Comparison of ENCODE assay signal across 18 cellular contexts in genomic region chr14:21703357-21704339, GRCh38. TPM values are rescaled to one million over a fixed set of nuclear protein-coding genes. Genes with fewer than 3 reads are reported as not detected.
DNase-seq lines count a peak whose midpoint lies in the region; ATAC-seq, FAIRE-seq and TF ChIP-seq lines count a peak whose summit lies in the region.
"Had no signal": no experiment of that assay in that cellular context is flagged by ENCODE, and none has a peak within 500 bp of the region (broad histone marks: within the 10 kb centered on the region; RNA-seq: fewer than 3 reads in every experiment).

No MANE protein-coding gene starts in this region.

- no peak overlapping the region for H4K8ac ChIP-seq in H9 (replicated peaks; ENCODE audit: insufficient read length, low read depth, low read length)

- intact Hi-C loops in pancreas (cut with DNase I): no loop called here
- intact Hi-C loops in sciatic nerve (cut with DNase I): no loop called here

- no peak overlapping the region for H3T11ph ChIP-seq in H9 (ENCODE audit: low read length)

- ATAC-seq in activated T-cell treated with anti-CD3 and anti-CD28 coated beads, Interleukin-2, amount 50 U/mL, for 4 hours: peak; percentile 97
- peak; percentile 99 for ATAC-seq in stimulated activated effector memory CD8-positive, alpha-beta T cell treated with anti-CD3 and anti-CD28 coated beads, Interleukin-12 subunit alpha, Interleukin-12 subunit beta, amount 100 ng/mL, for 72 hours
- no peak for ATAC-seq in pancreas
- ATAC-seq in sciatic nerve: no peak
- ATAC-seq: body of pancreas, HepG2 had no signal

- H3K27ac Mint-ChIP-seq in endodermal cell (peak overlapping the region; percentile 44), H9 (no peak overlapping the region)
- no peak overlapping the region for H3K27ac Mint-ChIP-seq in stimulated activated effector memory CD8-positive, alpha-beta T cell treated with anti-CD3 and anti-CD28 coated beads, Interleukin-12 subunit alpha, Interleukin-12 subunit beta, amount 100 ng/mL, for 72 hours

- H3K14ac ChIP-seq in H9 (ENCODE audit: insufficient read depth, low read length): no peak overlapping the region

- H3K4me1 ChIP-seq in endodermal cell (ENCODE audit: control insufficient read depth, insufficient read depth, low read length) (peaks cover 5% of the 10 kb centered on the region), H9 (ENCODE audit: insufficient read depth, low read length) (no peaks in the 10 kb centered on the region), pancreas (no peaks in the 10 kb centered on the region)
- H3K4me1 ChIP-seq: body of pancreas, tibial artery had no signal

- peaks cover 25% of the 10 kb centered on the region for H3K9me3 ChIP-seq in endodermal cell (ENCODE audit: control insufficient read depth, low read length)
- H3K9me3 ChIP-seq in H9 (ENCODE audit: control insufficient read depth, low read depth, low read length): no peaks in the 10 kb centered on the region
- H3K9me3 ChIP-seq in pancreas: no peaks in the 10 kb centered on the region

- no peak overlapping the region for H3K4me2 ChIP-seq in H9 (ENCODE audit: insufficient read depth, insufficient read length, low read length)

- H2AFZ ChIP-seq in H9 (ENCODE audit: low read length): no peak overlapping the region

- H2BK5ac ChIP-seq in H9 (ENCODE audit: insufficient read length, low read length): no peak overlapping the region

- H3K79me2 ChIP-seq in H9 (ENCODE audit: insufficient read depth, low read length): no peaks in the 10 kb centered on the region

- H3K27me3 Mint-ChIP-seq in activated T-cell treated with anti-CD3 and anti-CD28 coated beads, Interleukin-2, amount 50 U/mL, for 4 hours (ENCODE audit: low read depth): peaks cover 13% of the 10 kb centered on the region
- H3K27me3 Mint-ChIP-seq in endodermal cell (ENCODE audit: insufficient read depth): peaks cover 3% of the 10 kb centered on the region
- H3K27me3 Mint-ChIP-seq in H9 (ENCODE audit: low read depth): peaks cover 3% of the 10 kb centered on the region; the same call in 1 of the 2 replicates

- H3K23ac ChIP-seq in H9 (ENCODE audit: insufficient read length, low read depth, low read length): no peak overlapping the region

- H3K4ac ChIP-seq in H9 (ENCODE audit: low read depth, low read length): no peak overlapping the region

- no peak for DNase-seq in activated T-cell treated with anti-CD3 and anti-CD28 coated beads, Interleukin-2, amount 50 U/mL, for 4 hours
- DNase-seq in activated T-cell treated with anti-CD3 and anti-CD28 coated beads, Interleukin-2, amount 50 U/mL, for 1 hour: no peak
- DNase-seq in NB4 (ENCODE audit: low read depth) (peak; percentile 38), endodermal cell (no peak), H9 (no peak), pancreas (no peak), sciatic nerve (ENCODE audit: low spot score) (no peak)
- no peak for DNase-seq in stimulated activated effector memory CD8-positive, alpha-beta T cell treated with anti-CD3 and anti-CD28 coated beads, Interleukin-12 subunit alpha, Interleukin-12 subunit beta, amount 100 ng/mL, for 72 hours (ENCODE audit: low spot score in 2 of 2)
- DNase-seq: body of pancreas, dorsolateral prefrontal cortex, NCI-H446, OCI-M1, tibial artery, WERI-Rb-1 had no signal

- no peaks in the 10 kb centered on the region for H3K36me3 Mint-ChIP-seq in activated T-cell treated with anti-CD3 and anti-CD28 coated beads, Interleukin-2, amount 50 U/mL, for 4 hours (ENCODE audit: insufficient read depth)
- no peaks in the 10 kb centered on the region for H3K36me3 Mint-ChIP-seq in endodermal cell (ENCODE audit: low read depth)
- no peaks in the 10 kb centered on the region for H3K36me3 Mint-ChIP-seq in stimulated activated effector memory CD8-positive, alpha-beta T cell treated with anti-CD3 and anti-CD28 coated beads, Interleukin-12 subunit alpha, Interleukin-12 subunit beta, amount 100 ng/mL, for 72 hours
- peaks cover 0 to 8% (median 0%) of the 10 kb centered on the region in 3 experiments; a peak in 1 of 7 replicates for H3K36me3 Mint-ChIP-seq in H9 (ENCODE audit: insufficient read depth in 1 of 3, low read depth in 3 of 3)

- H3K18ac ChIP-seq in H9 (ENCODE audit: insufficient read length, low read depth, low read length): no peak overlapping the region

- no peak overlapping the region for H2AK5ac ChIP-seq in H9 (ENCODE audit: insufficient read length, low read length)

- no peak for FAIRE-seq in pancreas (lab: Jason Lieb, UNC)
- FAIRE-seq: HepG2 had no signal

- H2BK15ac ChIP-seq in H9 (ENCODE audit: low read depth, low read length): no peak overlapping the region

- H2BK120ac ChIP-seq in H9 (ENCODE audit: low read depth, low read length, poor library complexity, severe bottlenecking): no peak overlapping the region

- H3K4me3 ChIP-seq in NB4 (ENCODE audit: low read depth, low read length) (no peak overlapping the region), endodermal cell (ENCODE audit: low read length) (peak overlapping the region; percentile 65), pancreas (no peak overlapping the region)
- H3K4me3 ChIP-seq: body of pancreas, dorsolateral prefrontal cortex, tibial artery had no signal

- no peak for TF ChIP-seq POLR2A in NB4 (IDR thresholded peaks at IDR 0.05; ENCODE audit: extremely low read depth, insufficient read length)

- no peak overlapping the region for H4K5ac ChIP-seq in H9 (ENCODE audit: insufficient read length, low read depth, low read length)

- H3K9ac ChIP-seq in endodermal cell (ENCODE audit: extremely low read depth, low read length, poor library complexity, severe bottlenecking) (no peak overlapping the region), H9 (ENCODE audit: extremely low read depth, insufficient read length, low read length) (no peak overlapping the region)

- no peak overlapping the region for H3K4me3 Mint-ChIP-seq in activated T-cell treated with anti-CD3 and anti-CD28 coated beads, Interleukin-2, amount 50 U/mL, for 4 hours
- H3K4me3 Mint-ChIP-seq in endodermal cell: no peak overlapping the region
- no peak overlapping the region for H3K4me3 Mint-ChIP-seq in stimulated activated effector memory CD8-positive, alpha-beta T cell treated with anti-CD3 and anti-CD28 coated beads, Interleukin-12 subunit alpha, Interleukin-12 subunit beta, amount 100 ng/mL, for 72 hours
- H3K4me3 Mint-ChIP-seq in H9: no peak overlapping the region

- H3K9me3 Mint-ChIP-seq in activated T-cell treated with anti-CD3 and anti-CD28 coated beads, Interleukin-2, amount 50 U/mL, for 4 hours: no peaks in the 10 kb centered on the region
- H3K9me3 Mint-ChIP-seq in endodermal cell: peaks cover 30% of the 10 kb centered on the region
- no peaks in the 10 kb centered on the region for H3K9me3 Mint-ChIP-seq in stimulated activated effector memory CD8-positive, alpha-beta T cell treated with anti-CD3 and anti-CD28 coated beads, Interleukin-12 subunit alpha, Interleukin-12 subunit beta, amount 100 ng/mL, for 72 hours
- peaks cover 6 to 8% of the 10 kb centered on the region in 2 experiments; a peak in 4 of 5 replicates for H3K9me3 Mint-ChIP-seq in H9

- peaks cover 21% of the 10 kb centered on the region for H3K4me1 Mint-ChIP-seq in activated T-cell treated with anti-CD3 and anti-CD28 coated beads, Interleukin-2, amount 50 U/mL, for 4 hours (ENCODE audit: low read depth)
- H3K4me1 Mint-ChIP-seq in endodermal cell (peaks cover 43% of the 10 kb centered on the region), H9 (peaks cover 7 to 10% of the 10 kb centered on the region in 2 experiments; a peak in 1 of 4 replicates)
- H3K4me1 Mint-ChIP-seq in stimulated activated effector memory CD8-positive, alpha-beta T cell treated with anti-CD3 and anti-CD28 coated beads, Interleukin-12 subunit alpha, Interleukin-12 subunit beta, amount 100 ng/mL, for 72 hours: peaks cover 15% of the 10 kb centered on the region

- H3K27me3 ChIP-seq in endodermal cell (ENCODE audit: control insufficient read depth, insufficient read depth, low read length, poor library complexity, severe bottlenecking): no peaks in the 10 kb centered on the region
- H3K27me3 ChIP-seq in H9 (ENCODE audit: insufficient read depth, low read length): no peaks in the 10 kb centered on the region
- H3K27me3 ChIP-seq in pancreas: no peaks in the 10 kb centered on the region
- H3K27me3 ChIP-seq: body of pancreas, tibial artery had no signal

- no peak overlapping the region for H3K27ac ChIP-seq in endodermal cell (ENCODE audit: low read depth, low read length)
- no peak overlapping the region for H3K27ac ChIP-seq in H9 (ENCODE audit: insufficient read length, low read depth, low read length)
- no peak overlapping the region for H3K27ac ChIP-seq in pancreas
- H3K27ac ChIP-seq: body of pancreas, dorsolateral prefrontal cortex, tibial artery, WERI-Rb-1 had no signal

- no peaks in the 10 kb centered on the region for H3K79me1 ChIP-seq in H9 (ENCODE audit: insufficient read depth, low read depth, low read length, poor library complexity, severe bottlenecking)

- TF ChIP-seq CTCF in NB4 (IDR thresholded peaks at IDR 0.05; ENCODE audit: low read depth, low read length): no peak
- TF ChIP-seq CTCF in endodermal cell (conservative IDR thresholded peaks at IDR 0.05): no peak
- TF ChIP-seq CTCF in H9 (conservative IDR thresholded peaks at IDR 0.05): no peak
- TF ChIP-seq CTCF in pancreas (IDR thresholded peaks at IDR 0.05): no peak

- H3K23me2 ChIP-seq in H9 (ENCODE audit: insufficient read length, low read depth, low read length, poor library complexity, severe bottlenecking): no peaks in the 10 kb centered on the region

- no peak overlapping the region for H2BK12ac ChIP-seq in H9 (ENCODE audit: insufficient read length, low read depth, low read length)

- H3K56ac ChIP-seq in H9 (ENCODE audit: insufficient read length, low read depth, low read length): no peak overlapping the region

- H2BK20ac ChIP-seq in H9 (ENCODE audit: low read depth, low read length, poor library complexity, severe bottlenecking): no peak overlapping the region

- H3K36me3 ChIP-seq in endodermal cell (ENCODE audit: control insufficient read depth, insufficient read depth, low read length) (no peaks in the 10 kb centered on the region), pancreas (no peaks in the 10 kb centered on the region)
- H3K36me3 ChIP-seq: tibial artery, WERI-Rb-1 had no signal

- no peaks in the 10 kb centered on the region for H4K20me1 ChIP-seq in H9 (ENCODE audit: control insufficient read depth, insufficient read depth, insufficient read length)

- WGBS in endodermal cell (ENCODE audit: insufficient coverage in 1 of 2, insufficient read length in 1 of 2), 2 experiments: 88 to 100% methylated on average over 2 of the region's 2 CpGs
- no CpG with 5 or more reads among the region's 2 CpGs for WGBS in H9 (ENCODE audit: extremely low coverage, insufficient read length, low lambda C conversion rate)
- 46 to 50% methylated on average over 2 of the region's 2 CpGs for WGBS in pancreas, 2 donors

- H4K91ac ChIP-seq in H9 (ENCODE audit: insufficient read length, low read depth, low read length): no peak overlapping the region

RNA-seq across cellular contexts. Expression of gene OR4E1, which starts 30.0 kb away (rescaled TPM):
- not detected for total RNA-seq in activated T-cell treated with anti-CD3 and anti-CD28 coated beads, Interleukin-2, amount 50 U/mL, for 4 hours
- not detected for total RNA-seq in endodermal cell
- polyA plus RNA-seq in endodermal cell (2013, experiment 1 of 2): not detected
- not detected for polyA plus RNA-seq in endodermal cell (2013, experiment 2 of 2)
- not detected in 2 replicates for total RNA-seq in H9 (2021)
- not detected for total RNA-seq in pancreas
- not detected for polyA plus RNA-seq in pancreas
- total RNA-seq in sciatic nerve: not detected
- total RNA-seq: body of pancreas, dorsolateral prefrontal cortex, fibroblast of lung, HepG2, lung microvascular endothelial cell, osteocyte had no signal
- polyA plus RNA-seq: fibroblast of lung, HepG2 had no signal

RNA-seq across cellular contexts. Expression of gene OR4E2, which starts 50.0 kb away (rescaled TPM):
- not detected for total RNA-seq in activated T-cell treated with anti-CD3 and anti-CD28 coated beads, Interleukin-2, amount 50 U/mL, for 4 hours
- total RNA-seq in endodermal cell (not detected), H9 (2021) (not detected in 2 replicates), pancreas (not detected), sciatic nerve (not detected)
- not detected for polyA plus RNA-seq in endodermal cell (2013, experiment 1 of 2)
- not detected for polyA plus RNA-seq in endodermal cell (2013, experiment 2 of 2)
- not detected for polyA plus RNA-seq in pancreas
- total RNA-seq: body of pancreas, dorsolateral prefrontal cortex, fibroblast of lung, HepG2, lung microvascular endothelial cell, osteocyte had no signal
- polyA plus RNA-seq: fibroblast of lung, HepG2 had no signal

Comparison
In these comparisons a context has a peak if more than half of its experiments do, and no peak if none do; other contexts are left out.
1. ATAC-seq: peak in activated T-cell treated with anti-CD3 and anti-CD28 coated beads, Interleukin-2, amount 50 U/mL, for 4 hours (2 of 2) and stimulated activated effector memory CD8-positive, alpha-beta T cell treated with anti-CD3 and anti-CD28 coated beads, Interleukin-12 subunit alpha, Interleukin-12 subunit beta, amount 100 ng/mL, for 72 hours (single experiment); none in pancreas (0 of 4) and sciatic nerve (single experiment).